In genomic region chr2:31406593-31407385, GRCh38 we compare ENCODE assay signal across 33 cellular contexts. TPM values are rescaled to one million over a fixed set of nuclear protein-coding genes. Genes with fewer than 3 reads are reported as not detected.
"Had no signal": no experiment of that assay in that cellular context is flagged by ENCODE, and none has a peak within 500 bp of the region (broad histone marks: within the 10 kb centered on the region; RNA-seq: fewer than 3 reads in every experiment).

No MANE protein-coding gene starts in this region.

- FAIRE-seq: astrocyte, bronchial epithelial cell had no signal

- ATAC-seq: activated CD4-positive, alpha-beta T cell treated with anti-CD3 and anti-CD28 coated beads for 36 hours; activated T-cell treated with anti-CD3 and anti-CD28 coated beads, Interleukin-2, amount 50 U/mL, for 72 hours; esophagus mucosa; foreskin keratinocyte; gastrocnemius medialis; T-helper 17 cell had no signal

- H3K36me3 Mint-ChIP-seq: activated CD4-positive, alpha-beta memory T cell treated with anti-CD3 and anti-CD28 coated beads for 36 hours; activated naive CD4-positive, alpha-beta T cell treated with anti-CD3 and anti-CD28 coated beads, Interleukin-2, amount 10 ng/mL, durations not matched to agents 7 days and 5 days; activated naive CD8-positive, alpha-beta T cell had no signal

- DNase-seq: activated CD4-positive, alpha-beta memory T cell treated with anti-CD3 and anti-CD28 coated beads for 36 hours; activated CD4-positive, alpha-beta T cell treated with anti-CD3 and anti-CD28 coated beads for 36 hours; activated CD4-positive, alpha-beta T cell treated with anti-CD3 and anti-CD28 coated beads, Interleukin-2, amount 10 ng/mL, durations not matched to agents 24 days and 14 days; activated CD4-positive, CD25-positive, alpha-beta regulatory T cell; activated CD4-positive, CD25-positive, alpha-beta regulatory T cell treated with anti-CD3 and anti-CD28 coated beads, Interleukin-2, amount 50 U/mL, for 72 hours; activated CD8-positive, alpha-beta memory T cell treated with anti-CD3 and anti-CD28 coated beads, Interleukin-2, amount 50 U/mL, for 48 hours; activated gamma-delta T cell; activated naive CD4-positive, alpha-beta T cell; activated naive CD4-positive, alpha-beta T cell treated with anti-CD3 and anti-CD28 coated beads, Interleukin-2, amount 10 ng/mL, durations not matched to agents 7 days and 5 days; activated T-cell treated with anti-CD3 and anti-CD28 coated beads for 4 hours; activated T-cell treated with anti-CD3 and anti-CD28 coated beads, Interleukin-2, amount 50 U/mL, for 24 hours; activated T-cell treated with anti-CD3 and anti-CD28 coated beads, Interleukin-2, amount 50 U/mL, for 72 hours; amniotic stem cell; anterior cingulate cortex; brain microvascular endothelial cell; dorsolateral prefrontal cortex; effector memory CD4-positive, alpha-beta T cell; endodermal cell; foreskin keratinocyte; gastrocnemius medialis; glutamatergic neuron; T-helper 1 cell; T-helper 17 cell; T1000 had no signal

- H3K36me3 ChIP-seq: brain microvascular endothelial cell, gastrocnemius medialis had no signal

- H3K4me3 ChIP-seq: coronary artery, dorsolateral prefrontal cortex, gastrocnemius medialis had no signal

- H3K9me3 Mint-ChIP-seq: activated CD4-positive, alpha-beta memory T cell treated with anti-CD3 and anti-CD28 coated beads for 36 hours; activated naive CD4-positive, alpha-beta T cell treated with anti-CD3 and anti-CD28 coated beads, Interleukin-2, amount 10 ng/mL, durations not matched to agents 7 days and 5 days; activated T-cell treated with anti-CD3 and anti-CD28 coated beads, Interleukin-2, amount 50 U/mL, for 24 hours; activated T-cell treated with anti-CD3 and anti-CD28 coated beads, Interleukin-2, amount 50 U/mL, for 72 hours; central memory CD8-positive, alpha-beta T cell; dendritic cell treated with granulocyte-macrophage colony-stimulating factor and Interleukin-4, amounts not matched to agents 40 ng/mL and 50 ng/mL, for 4 days; endodermal cell; T-helper 2 cell treated with Interferon-gamma antibody and Interleukin-4, amounts not matched to agents 5 μg/mL and 100 μg/mL, for 36 hours had no signal

- H3K4me3 Mint-ChIP-seq: activated CD4-positive, alpha-beta memory T cell treated with anti-CD3 and anti-CD28 coated beads for 36 hours; activated CD4-positive, alpha-beta T cell treated with anti-CD3 and anti-CD28 coated beads for 36 hours; activated CD4-positive, alpha-beta T cell treated with anti-CD3 and anti-CD28 coated beads, Interleukin-2, amount 10 ng/mL, durations not matched to agents 24 days and 14 days; activated naive CD4-positive, alpha-beta T cell treated with anti-CD3 and anti-CD28 coated beads, Interleukin-2, amount 10 ng/mL, durations not matched to agents 7 days and 5 days; activated naive CD8-positive, alpha-beta T cell; activated T-cell treated with anti-CD3 and anti-CD28 coated beads, Interleukin-2, amount 50 U/mL, for 24 hours; activated T-cell treated with anti-CD3 and anti-CD28 coated beads, Interleukin-2, amount 50 U/mL, for 72 hours; central memory CD8-positive, alpha-beta T cell; dendritic cell treated with granulocyte-macrophage colony-stimulating factor and Interleukin-4, amounts not matched to agents 40 ng/mL and 50 ng/mL, for 4 days; endodermal cell; T-helper 17 cell; T-helper 2 cell treated with Interferon-gamma antibody and Interleukin-4, amounts not matched to agents 5 μg/mL and 100 μg/mL, for 36 hours had no signal

- H3K27me3 Mint-ChIP-seq: dendritic cell treated with granulocyte-macrophage colony-stimulating factor and Interleukin-4, amounts not matched to agents 40 ng/mL and 50 ng/mL, for 4 days had no signal

- H3K27ac Mint-ChIP-seq: activated CD4-positive, alpha-beta memory T cell treated with anti-CD3 and anti-CD28 coated beads for 36 hours; activated CD4-positive, alpha-beta T cell treated with anti-CD3 and anti-CD28 coated beads for 36 hours; activated CD4-positive, alpha-beta T cell treated with anti-CD3 and anti-CD28 coated beads, Interleukin-2, amount 10 ng/mL, durations not matched to agents 24 days and 14 days; activated naive CD4-positive, alpha-beta T cell treated with anti-CD3 and anti-CD28 coated beads, Interleukin-2, amount 10 ng/mL, durations not matched to agents 7 days and 5 days; activated naive CD8-positive, alpha-beta T cell; activated T-cell treated with anti-CD3 and anti-CD28 coated beads, Interleukin-2, amount 50 U/mL, for 24 hours; activated T-cell treated with anti-CD3 and anti-CD28 coated beads, Interleukin-2, amount 50 U/mL, for 72 hours; dendritic cell treated with granulocyte-macrophage colony-stimulating factor and Interleukin-4, amounts not matched to agents 40 ng/mL and 50 ng/mL, for 4 days; endodermal cell; T-helper 17 cell; T-helper 2 cell treated with Interferon-gamma antibody and Interleukin-4, amounts not matched to agents 5 μg/mL and 100 μg/mL, for 36 hours had no signal

- H3K4me1 Mint-ChIP-seq: activated CD4-positive, alpha-beta T cell treated with anti-CD3 and anti-CD28 coated beads for 36 hours; activated CD4-positive, alpha-beta T cell treated with anti-CD3 and anti-CD28 coated beads, Interleukin-2, amount 10 ng/mL, durations not matched to agents 24 days and 14 days; activated naive CD4-positive, alpha-beta T cell treated with anti-CD3 and anti-CD28 coated beads, Interleukin-2, amount 10 ng/mL, durations not matched to agents 7 days and 5 days; central memory CD8-positive, alpha-beta T cell; T-helper 17 cell had no signal

- H3K27me3 ChIP-seq: brain microvascular endothelial cell, foreskin keratinocyte, gastrocnemius medialis had no signal

- H3K27ac ChIP-seq: brain microvascular endothelial cell, coronary artery, dorsolateral prefrontal cortex, foreskin keratinocyte, gastrocnemius medialis had no signal

- H3K9me3 ChIP-seq: gastrocnemius medialis had no signal

RNA-seq across cellular contexts. Expression of gene XDH, which starts 7.8 kb away (rescaled TPM):
- total RNA-seq: activated CD4-positive, alpha-beta memory T cell treated with anti-CD3 and anti-CD28 coated beads for 36 hours; activated CD4-positive, alpha-beta T cell treated with anti-CD3 and anti-CD28 coated beads, Interleukin-2, amount 10 ng/mL, durations not matched to agents 24 days and 14 days; cardiac septum; dorsolateral prefrontal cortex had no signal
